Comparison of ENCODE assay signal across 1 cellular context in genomic region chr14:39432179-39432618, GRCh38.
A peak's percentile ranks its signal among the peaks of the same experiment; 100 is the strongest.
TF ChIP-seq lines count a peak whose summit lies in the region.

TSS of gene FBXO33 (minus strand) at chr14:39432433. CDS start at chr14:39432162, 271 bp downstream.

TF ChIP-seq in GM12878, 131 proteins besides CTCF, POLR2A, EP300 and RAD21 (continued from another document and continues in another):
- TF ChIP-seq ZBTB11 (CRISPR knock-in tag; IDR thresholded peaks at IDR 0.05) (no peak), ZNF217 (IDR thresholded peaks at IDR 0.05) (no peak), MEF2B (IDR thresholded peaks at IDR 0.05; ENCODE audit: partially characterized antibody, poor library complexity, severe bottlenecking) (no peak), CHD4 (IDR thresholded peaks at IDR 0.05) (no peak), TCF3 (IDR thresholded peaks at IDR 0.05; ENCODE audit: borderline replicate concordance, insufficient read depth, low read depth, low read length) (no peak), HDAC6 (IDR thresholded peaks at IDR 0.05; ENCODE audit: unreplicated experiment) (no peak), ATF7 (IDR thresholded peaks at IDR 0.05; ENCODE audit: low read depth) (peak; percentile 100), CUX1 (IDR thresholded peaks at IDR 0.05; ENCODE audit: insufficient replicate concordance, low read depth, low read length) (no peak), NBN (IDR thresholded peaks at IDR 0.05) (peak; percentile 91), CREB1 (IDR thresholded peaks at IDR 0.05; ENCODE audit: low read depth) (peak; percentile 89), BACH1 (IDR thresholded peaks at IDR 0.05; ENCODE audit: borderline replicate concordance) (no peak), BMI1 (IDR thresholded peaks at IDR 0.05; ENCODE audit: borderline replicate concordance) (no peak), CBX5 (IDR thresholded peaks at IDR 0.05; ENCODE audit: low read depth) (no peak; the same call in 1 of the 2 replicates), JUND (IDR thresholded peaks at IDR 0.05; ENCODE audit: low read depth, low read length) (peak; percentile 99), CHD2 (IDR thresholded peaks at IDR 0.05; ENCODE audit: borderline replicate concordance, low read depth, low read length) (no peak), ZBTB33 (IDR thresholded peaks at IDR 0.05) (no peak), ELK1 (IDR thresholded peaks at IDR 0.05; ENCODE audit: low read depth, low read length) (peak; percentile 67), PML (IDR thresholded peaks at IDR 0.05; ENCODE audit: low read length) (no peak), BHLHE40 (IDR thresholded peaks at IDR 0.05; ENCODE audit: borderline replicate concordance in 1 of 2, low read depth in 2 of 2, low read length in 1 of 2) (peak; percentile 99), PBX3 (IDR thresholded peaks at IDR 0.05; ENCODE audit: insufficient replicate concordance, low read depth, low read length) (no peak), ZBED1 (IDR thresholded peaks at IDR 0.05; ENCODE audit: borderline replicate concordance) (no peak), FOXK2 (IDR thresholded peaks at IDR 0.05) (peak; percentile 99), USF2 (IDR thresholded peaks at IDR 0.05; ENCODE audit: borderline replicate concordance, low read depth, low read length) (peak; percentile 71), ZBTB4 (CRISPR knock-in tag; IDR thresholded peaks at IDR 0.05) (no peak), PAX5 (IDR thresholded peaks at IDR 0.05; ENCODE audit: borderline replicate concordance, low read depth, low read length) (no peak), ZNF592 (IDR thresholded peaks at IDR 0.05) (no peak), ETV6 (conservative IDR thresholded peaks at IDR 0.05 in 1 of 2, IDR thresholded peaks at IDR 0.05 in 1 of 2; ENCODE audit: borderline replicate concordance in 1 of 2, low read depth in 1 of 2) (no peak), SPI1 (IDR thresholded peaks at IDR 0.05; ENCODE audit: borderline replicate concordance, insufficient read depth, low read depth, low read length) (no peak), HDAC2 (IDR thresholded peaks at IDR 0.05) (no peak), CREM (IDR thresholded peaks at IDR 0.05; ENCODE audit: low read depth) (peak; percentile 78), STAT3 (IDR thresholded peaks at IDR 0.05; ENCODE audit: low read depth, low read length) (no peak), RB1 (IDR thresholded peaks at IDR 0.05; ENCODE audit: borderline replicate concordance) (peak; percentile 50), TARDBP (IDR thresholded peaks at IDR 0.05; ENCODE audit: borderline replicate concordance) (peak; percentile 78; the same call in 1 of the 2 replicates), NRF1 (conservative IDR thresholded peaks at IDR 0.05; ENCODE audit: low read depth, low read length) (no peak), NR2C2 (IDR thresholded peaks at IDR 0.05; ENCODE audit: borderline replicate concordance, control insufficient read depth, insufficient read length, low read depth) (no peak), MTA2 (IDR thresholded peaks at IDR 0.05; ENCODE audit: low read depth) (no peak; the same call in 1 of the 2 replicates), SREBF1 (IDR thresholded peaks at IDR 0.05; ENCODE audit: low read length) (peak; percentile 99)
